In the genomic region with DNA sequence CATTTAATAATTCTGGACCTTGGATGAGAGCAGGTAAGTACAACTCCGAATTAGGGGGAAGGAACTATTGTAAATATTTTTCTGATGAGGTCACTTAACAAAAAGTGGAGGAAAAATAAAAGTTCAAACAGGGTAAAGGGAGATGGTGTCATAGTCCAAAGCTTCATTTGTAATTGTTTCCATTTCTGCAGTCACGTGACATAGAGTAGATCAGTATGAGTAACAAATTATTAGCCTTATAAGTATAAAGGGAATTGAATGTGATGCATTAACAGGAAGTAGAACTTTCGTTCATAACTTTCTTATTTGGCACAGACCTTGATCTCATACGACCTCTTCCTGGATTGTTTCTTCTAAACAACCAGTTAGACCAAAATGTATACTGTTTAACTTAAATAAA, we compare ENCODE assay signal across 1 cellular context.
TF ChIP-seq lines count a peak whose summit lies in the region.

No MANE protein-coding gene starts in this region.

TF ChIP-seq in HepG2, 621 proteins besides CTCF, POLR2A, EP300 and RAD21 (continued from another document):
- TF ChIP-seq, protein P1, sequence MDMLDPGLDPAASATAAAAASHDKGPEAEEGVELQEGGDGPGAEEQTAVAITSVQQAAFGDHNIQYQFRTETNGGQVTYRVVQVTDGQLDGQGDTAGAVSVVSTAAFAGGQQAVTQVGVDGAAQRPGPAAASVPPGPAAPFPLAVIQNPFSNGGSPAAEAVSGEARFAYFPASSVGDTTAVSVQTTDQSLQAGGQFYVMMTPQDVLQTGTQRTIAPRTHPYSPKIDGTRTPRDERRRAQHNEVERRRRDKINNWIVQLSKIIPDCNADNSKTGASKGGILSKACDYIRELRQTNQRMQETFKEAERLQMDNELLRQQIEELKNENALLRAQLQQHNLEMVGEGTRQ (IDR thresholded peaks at IDR 0.05; ENCODE audit: low read depth, low read length), result peak; percentile 39; the same call in 1 of the 2 replicates
- TF ChIP-seq, protein P1 (CRISPR knock-in tag; IDR thresholded peaks at IDR 0.05; ENCODE audit: borderline replicate concordance), result no peak
- TF ChIP-seq RXRB (CRISPR knock-in tag; IDR thresholded peaks at IDR 0.05; ENCODE audit: borderline replicate concordance) (no peak), JDP2 (CRISPR knock-in tag; IDR thresholded peaks at IDR 0.05; ENCODE audit: borderline replicate concordance) (no peak), ZNF318 (CRISPR knock-in tag; IDR thresholded peaks at IDR 0.05) (no peak)
